In genomic region chr13:100394005-100394695, GRCh38 we compare ENCODE assay signal across 1 cellular context.
A peak's percentile ranks its signal among the peaks of the same experiment; 100 is the strongest.
TF ChIP-seq lines count a peak whose summit lies in the region.

No MANE protein-coding gene starts in this region.

TF ChIP-seq in SK-N-SH, 30 proteins besides CTCF, POLR2A, EP300 and RAD21 (continued from another document):
- TF ChIP-seq, protein P1, sequence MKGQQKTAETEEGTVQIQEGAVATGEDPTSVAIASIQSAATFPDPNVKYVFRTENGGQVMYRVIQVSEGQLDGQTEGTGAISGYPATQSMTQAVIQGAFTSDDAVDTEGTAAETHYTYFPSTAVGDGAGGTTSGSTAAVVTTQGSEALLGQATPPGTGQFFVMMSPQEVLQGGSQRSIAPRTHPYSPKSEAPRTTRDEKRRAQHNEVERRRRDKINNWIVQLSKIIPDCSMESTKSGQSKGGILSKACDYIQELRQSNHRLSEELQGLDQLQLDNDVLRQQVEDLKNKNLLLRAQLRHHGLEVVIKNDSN (IDR thresholded peaks at IDR 0.05; ENCODE audit: borderline replicate concordance, low read depth), result no peak
- TF ChIP-seq JUND (IDR thresholded peaks at IDR 0.05) (peak; percentile 46; the same call in 1 of the 2 replicates), TEAD4 (IDR thresholded peaks at IDR 0.05; ENCODE audit: borderline replicate concordance, insufficient read depth) (no peak), YY1 (IDR thresholded peaks at IDR 0.05; ENCODE audit: low read depth) (peak; percentile 21; the same call in 1 of the 2 replicates), GATA2 (CRISPR knock-in tag; IDR thresholded peaks at IDR 0.05) (no peak)
